ENCODE assay signal across 8 cellular contexts in genomic region chr20:62302341-62303048, GRCh38. TPM values are rescaled to one million over a fixed set of nuclear protein-coding genes. Genes with fewer than 3 reads are reported as not detected.
DNase-seq lines count a peak whose midpoint lies in the region; ATAC-seq and TF ChIP-seq lines count a peak whose summit lies in the region.

A gene with protein sequence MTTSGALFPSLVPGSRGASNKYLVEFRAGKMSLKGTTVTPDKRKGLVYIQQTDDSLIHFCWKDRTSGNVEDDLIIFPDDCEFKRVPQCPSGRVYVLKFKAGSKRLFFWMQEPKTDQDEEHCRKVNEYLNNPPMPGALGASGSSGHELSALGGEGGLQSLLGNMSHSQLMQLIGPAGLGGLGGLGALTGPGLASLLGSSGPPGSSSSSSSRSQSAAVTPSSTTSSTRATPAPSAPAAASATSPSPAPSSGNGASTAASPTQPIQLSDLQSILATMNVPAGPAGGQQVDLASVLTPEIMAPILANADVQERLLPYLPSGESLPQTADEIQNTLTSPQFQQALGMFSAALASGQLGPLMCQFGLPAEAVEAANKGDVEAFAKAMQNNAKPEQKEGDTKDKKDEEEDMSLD (plus strand): TSS chr20:62302997. CDS start chr20:62303569, 572 bp downstream.

- peaks cover 12% of the 10 kb centered on the region for H3K4me1 Mint-ChIP-seq in nephron
- peaks cover 23% of the 10 kb centered on the region for H3K4me1 Mint-ChIP-seq in stimulated activated naive CD8-positive, alpha-beta T cell treated with anti-CD3 and anti-CD28 coated beads, Interleukin-15, Interleukin-2, amounts not matched to agents 100 ng/mL and 50 ng/mL, for 24 hours (ENCODE audit: low read depth)

- H3K9me3 Mint-ChIP-seq in nephron: no peaks in the 10 kb centered on the region
- H3K9me3 Mint-ChIP-seq in stimulated activated naive CD8-positive, alpha-beta T cell treated with anti-CD3 and anti-CD28 coated beads, Interleukin-15, Interleukin-2, amounts not matched to agents 100 ng/mL and 50 ng/mL, for 24 hours: no peaks in the 10 kb centered on the region

- peaks cover 3% of the 10 kb centered on the region for H3K36me3 Mint-ChIP-seq in nephron (ENCODE audit: low read depth)
- peaks cover 25% of the 10 kb centered on the region for H3K36me3 Mint-ChIP-seq in stimulated activated naive CD8-positive, alpha-beta T cell treated with anti-CD3 and anti-CD28 coated beads, Interleukin-15, Interleukin-2, amounts not matched to agents 100 ng/mL and 50 ng/mL, for 24 hours (ENCODE audit: low read depth)

- peak; percentile 57 for ATAC-seq in RWPE2 (ENCODE audit: low read depth)

- H3K9me3 ChIP-seq in RWPE2 (ENCODE audit: severe bottlenecking): no peaks in the 10 kb centered on the region

- peaks cover 40% of the 10 kb centered on the region for H3K36me3 ChIP-seq in RWPE2 (ENCODE audit: low read depth)

- H3K4me1 ChIP-seq in RWPE2 (ENCODE audit: insufficient read depth, poor library complexity, severe bottlenecking): peaks cover 28% of the 10 kb centered on the region

- peak; percentile 98 for DNase-seq in ELR (ENCODE audit: low read depth)
- peak; percentile 87 for DNase-seq in H4 (ENCODE audit: low spot score)
- peak; percentile 96 for DNase-seq in LoVo (ENCODE audit: low spot score)
- no peak for DNase-seq in RWPE2 (ENCODE audit: low spot score)
- DNase-seq in activated T-helper 9 cell treated with anti-CD3 and anti-CD28 coated beads, Interleukin-2, amount 50 U/mL, for 16 hours (ENCODE audit: low read depth): peak; percentile 97
- peak; percentile 97 for DNase-seq in fibroblast of pulmonary artery (ENCODE audit: low read depth)

- H3K27ac ChIP-seq in RWPE2 (ENCODE audit: poor library complexity, severe bottlenecking): peak within 1 kb of the TSS; percentile 80

- peak; percentile 100 for TF ChIP-seq CTCF in RWPE2 (IDR thresholded peaks at IDR 0.05; ENCODE audit: poor library complexity, severe bottlenecking)
- TF ChIP-seq CTCF in fibroblast of pulmonary artery (IDR thresholded peaks at IDR 0.05; ENCODE audit: low read length, missing control alignments): peak; percentile 55
- TF ChIP-seq CTCF in nephron (IDR thresholded peaks at IDR 0.05; ENCODE audit: unreplicated experiment in 3 of 3): peak; percentile 96 to 97 (median 96)

- peak within 1 kb of the TSS; percentile 95 to 96 (median 96) for H3K4me3 Mint-ChIP-seq in nephron
- H3K4me3 Mint-ChIP-seq in stimulated activated naive CD8-positive, alpha-beta T cell treated with anti-CD3 and anti-CD28 coated beads, Interleukin-15, Interleukin-2, amounts not matched to agents 100 ng/mL and 50 ng/mL, for 24 hours: peak within 1 kb of the TSS; percentile 95

- no peaks in the 10 kb centered on the region for H3K27me3 Mint-ChIP-seq in nephron (ENCODE audit: low read depth)
- H3K27me3 Mint-ChIP-seq in stimulated activated naive CD8-positive, alpha-beta T cell treated with anti-CD3 and anti-CD28 coated beads, Interleukin-15, Interleukin-2, amounts not matched to agents 100 ng/mL and 50 ng/mL, for 24 hours: no peaks in the 10 kb centered on the region

- H3K4me3 ChIP-seq in RWPE2 (ENCODE audit: severe bottlenecking) (peak within 1 kb of the TSS; percentile 75), fibroblast of pulmonary artery (replicated peaks; ENCODE audit: low read depth, low read length) (peak within 1 kb of the TSS; percentile 82)

- H3K27ac Mint-ChIP-seq in nephron: peak within 1 kb of the TSS; percentile 95 to 99 (median 97)
- peak within 1 kb of the TSS; percentile 96 for H3K27ac Mint-ChIP-seq in stimulated activated naive CD8-positive, alpha-beta T cell treated with anti-CD3 and anti-CD28 coated beads, Interleukin-15, Interleukin-2, amounts not matched to agents 100 ng/mL and 50 ng/mL, for 24 hours

- H3K27me3 ChIP-seq in RWPE2 (ENCODE audit: insufficient read depth, poor library complexity, severe bottlenecking): no peaks in the 10 kb centered on the region

RNA-seq across cellular contexts. Expression of the gene that starts here (rescaled TPM):
- 180 and 203 TPM in 2 replicates for total RNA-seq in H4 (2014; rRNA removed; shearing (Covaris generic))
